Comparison of ENCODE assay signal across 24 cellular contexts in genomic region chrX:30156880-30157560, GRCh38. TPM values are rescaled to one million over a fixed set of nuclear protein-coding genes. Genes with fewer than 3 reads are reported as not detected.
"Had no signal": no experiment of that assay in that cellular context is flagged by ENCODE, and none has a peak within 500 bp of the region (broad histone marks: within the 10 kb centered on the region; RNA-seq: fewer than 3 reads in every experiment).

No MANE protein-coding gene starts in this region.

- DNase-seq: activated CD4-positive, alpha-beta T cell treated with anti-CD3 and anti-CD28 coated beads for 4 hours; activated CD8-positive, alpha-beta memory T cell treated with anti-CD3 and anti-CD28 coated beads, Interleukin-2, amount 50 U/mL, for 48 hours; activated CD8-positive, alpha-beta T cell treated with anti-CD3 and anti-CD28 coated beads for 36 hours; activated effector memory CD4-positive, alpha-beta T cell treated with Interleukin-2 at 50 U/mL for 16 hours; activated naive CD4-positive, alpha-beta T cell; activated naive CD8-positive, alpha-beta T cell treated with anti-CD3 and anti-CD28 coated beads, Interleukin-2, amount 50 U/mL, for 24 hours; activated T-cell treated with anti-CD3 and anti-CD28 coated beads, Interleukin-2, amount 50 U/mL, for 1 hour; amygdala; brain microvascular endothelial cell; MG63; NCI-H1048; NCI-H1930; NCI-H2107; NCI-H2171 treated with DMSO at 0.1 percent for 48 hours; NCI-H226; NCI-H526; NCI-H774; Peyer's patch; SHP77 treated with DMSO at 0.1 percent for 48 hours; T-helper 1 cell had no signal

- H3K4me1 ChIP-seq: Peyer's patch had no signal

- H3K27ac ChIP-seq: brain microvascular endothelial cell, cardiac muscle cell, Peyer's patch, RWPE1 had no signal

- H3K27me3 ChIP-seq: brain microvascular endothelial cell, cardiac muscle cell, MG63, Peyer's patch had no signal

- H3K36me3 ChIP-seq: brain microvascular endothelial cell, cardiac muscle cell, MG63, Peyer's patch had no signal

- H3K4me3 ChIP-seq: cardiac muscle cell, MG63, Peyer's patch had no signal

- H3K9me3 ChIP-seq: MG63, Peyer's patch had no signal

RNA-seq across cellular contexts. Expression of gene MAGEB2, which starts 58.3 kb away (rescaled TPM):
- total RNA-seq: activated CD8-positive, alpha-beta T cell treated with anti-CD3 and anti-CD28 coated beads for 36 hours; activated T-helper 1 cell treated with anti-CD3 and anti-CD28 coated beads, Interleukin-12 subunit alpha, Interleukin-12 subunit beta, Interleukin-2, Interleukin-4 antibody, amounts not matched to agents 30 ng/mL and 10 ng/mL and 1 ng/mL, durations not matched to agents 14 hours and 24 hours and 36 hours; cardiac muscle cell; Peyer's patch; T-helper 2 cell treated with Interferon-gamma antibody and Interleukin-4, amounts not matched to agents 100 ng/mL and 5 ng/mL, for 36 hours had no signal
- polyA plus RNA-seq: cardiac muscle cell had no signal
